14 cellular contexts compared by ENCODE assay signal in the genomic region with DNA sequence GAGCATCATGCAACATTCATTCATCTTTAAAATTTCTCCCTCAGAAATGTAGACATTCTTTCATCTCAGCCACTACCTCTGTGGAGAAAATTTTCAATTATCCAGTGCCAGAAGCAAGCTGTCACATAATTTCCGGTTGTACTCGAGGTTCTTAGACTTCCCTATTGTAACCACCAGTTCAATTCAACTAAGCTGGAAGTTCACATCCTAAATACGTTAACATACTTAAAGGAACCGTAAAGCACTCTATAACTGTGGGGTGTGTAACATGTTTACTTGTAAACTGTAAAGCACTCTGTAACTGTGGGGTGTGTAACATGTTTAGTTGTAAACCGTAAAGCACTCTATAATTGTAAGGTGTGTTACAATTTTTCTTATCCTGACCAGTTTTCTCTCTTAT.
"Had no signal": no experiment of that assay in that cellular context is flagged by ENCODE, and none has a peak within 500 bp of the region (broad histone marks: within the 10 kb centered on the region; RNA-seq: fewer than 3 reads in every experiment).

No MANE protein-coding gene starts in this region.

- H3K36me3 ChIP-seq: adrenal gland, esophagus squamous epithelium, thyroid gland had no signal

- H3K4me3 Mint-ChIP-seq: activated CD4-positive, alpha-beta T cell treated with anti-CD3 and anti-CD28 coated beads, Interleukin-2, amount 10 ng/mL, durations not matched to agents 7 days and 5 days; stimulated activated effector memory CD8-positive, alpha-beta T cell treated with anti-CD3 and anti-CD28 coated beads, Interleukin-12 subunit alpha, Interleukin-12 subunit beta, amount 100 ng/mL, for 72 hours had no signal

- H3K27me3 Mint-ChIP-seq: activated CD4-positive, alpha-beta T cell treated with anti-CD3 and anti-CD28 coated beads, Interleukin-2, amount 10 ng/mL, durations not matched to agents 7 days and 5 days had no signal

- H3K27ac Mint-ChIP-seq: activated CD4-positive, alpha-beta T cell treated with anti-CD3 and anti-CD28 coated beads, Interleukin-2, amount 10 ng/mL, durations not matched to agents 7 days and 5 days; stimulated activated effector memory CD8-positive, alpha-beta T cell treated with anti-CD3 and anti-CD28 coated beads, Interleukin-12 subunit alpha, Interleukin-12 subunit beta, amount 100 ng/mL, for 72 hours had no signal

- H3K9me3 ChIP-seq: adrenal gland, esophagus squamous epithelium, thyroid gland had no signal

- H3K9me3 Mint-ChIP-seq: activated CD4-positive, alpha-beta T cell treated with anti-CD3 and anti-CD28 coated beads, Interleukin-2, amount 10 ng/mL, durations not matched to agents 7 days and 5 days; stimulated activated effector memory CD8-positive, alpha-beta T cell treated with anti-CD3 and anti-CD28 coated beads, Interleukin-12 subunit alpha, Interleukin-12 subunit beta, amount 100 ng/mL, for 72 hours had no signal

- H3K27me3 ChIP-seq: adrenal gland, esophagus squamous epithelium, thyroid gland had no signal

- DNase-seq: activated CD4-positive, alpha-beta T cell treated with anti-CD3 and anti-CD28 coated beads, Interleukin-2, amount 10 ng/mL, durations not matched to agents 7 days and 5 days; adrenal gland; effector CD4-positive, alpha-beta T cell; esophagus squamous epithelium; hippocampal formation; kidney glomerular epithelial cell; retina; stimulated activated CD4-positive, alpha-beta T cell treated with anti-CD3 and anti-CD28 coated beads, Interleukin-12 subunit alpha, Interleukin-12 subunit beta, amount 100 ng/mL, for 4 hours; stimulated activated CD4-positive, alpha-beta T cell treated with anti-CD3 and anti-CD28 coated beads, Interleukin-2, amount 100 ng/mL, for 24 hours; SW 1271; thyroid gland had no signal

- H3K9ac ChIP-seq: parathyroid adenoma had no signal

- H3K36me3 Mint-ChIP-seq: stimulated activated effector memory CD8-positive, alpha-beta T cell treated with anti-CD3 and anti-CD28 coated beads, Interleukin-12 subunit alpha, Interleukin-12 subunit beta, amount 100 ng/mL, for 72 hours had no signal

- H3K27ac ChIP-seq: adrenal gland, coronary artery, esophagus squamous epithelium, parathyroid adenoma, thyroid gland had no signal

- H3K4me1 ChIP-seq: parathyroid adenoma, thyroid gland had no signal

- H3K4me3 ChIP-seq: adrenal gland, coronary artery, esophagus squamous epithelium, thyroid gland had no signal

- H2AFZ ChIP-seq: parathyroid adenoma had no signal
